26 cellular contexts compared by ENCODE assay signal in the genomic region with DNA sequence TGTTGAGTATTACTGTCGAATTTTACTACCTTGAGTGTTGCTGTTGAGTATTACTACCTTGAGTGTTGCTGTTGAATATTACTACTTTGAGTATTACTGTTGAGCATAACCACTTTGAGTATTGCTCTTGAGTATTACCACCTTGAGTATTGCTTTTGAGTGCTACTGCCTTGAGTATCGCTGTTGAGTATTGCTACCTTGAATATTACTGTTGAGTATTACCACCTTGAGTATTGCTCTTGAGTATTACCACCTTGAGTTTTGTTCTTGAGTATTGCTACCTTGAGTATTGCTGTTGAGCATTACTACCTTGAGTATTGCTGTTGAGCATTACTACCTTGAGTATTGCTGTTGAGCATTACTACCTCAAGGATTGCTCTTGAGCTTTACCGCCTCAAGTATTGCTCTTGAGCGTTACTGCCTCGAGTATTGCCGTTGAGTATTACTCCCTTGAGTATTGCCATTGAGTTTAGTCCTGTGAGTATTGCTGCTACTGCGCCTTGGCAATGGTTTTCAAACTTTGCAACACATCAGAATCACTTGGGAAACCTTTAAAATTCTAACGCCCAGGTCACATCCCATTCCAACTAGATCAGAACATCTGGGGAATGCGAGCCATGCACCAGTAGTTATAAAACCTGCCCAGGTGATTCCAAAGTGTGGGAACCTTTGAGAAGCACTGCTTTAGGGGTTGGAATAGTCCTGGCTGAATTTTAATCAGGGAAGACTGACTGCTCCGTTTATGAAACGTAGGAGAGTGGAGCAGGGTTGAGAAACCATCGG.
DNase-seq lines count a peak whose midpoint lies in the region; ATAC-seq, FAIRE-seq and TF ChIP-seq lines count a peak whose summit lies in the region.
"Had no signal": no experiment of that assay in that cellular context is flagged by ENCODE, and none has a peak within 500 bp of the region (broad histone marks: within the 10 kb centered on the region; RNA-seq: fewer than 3 reads in every experiment).

No MANE protein-coding gene starts in this region.

- no CpG with 5 or more reads among the region's 12 CpGs for WGBS in trophoblast cell (ENCODE audit: extremely low coverage, insufficient coverage, insufficient read length)

- no peaks in the 10 kb centered on the region for H3K9me1 ChIP-seq in endothelial cell of umbilical vein (replicated peaks; ENCODE audit: control insufficient read depth, extremely low read depth, insufficient read depth, low read length)

- H3K9ac ChIP-seq in BLaER1: no peak overlapping the region
- H3K9ac ChIP-seq in endothelial cell of umbilical vein (replicated peaks; ENCODE audit: extremely low read depth, insufficient read depth, low read length): no peak overlapping the region
- no peak overlapping the region for H3K9ac ChIP-seq in trophoblast cell (ENCODE audit: low read length)

- H3K27me3 ChIP-seq in BLaER1 (no peaks in the 10 kb centered on the region), Panc1 (ENCODE audit: control insufficient read depth, insufficient read depth, low read length) (no peaks in the 10 kb centered on the region), endothelial cell of umbilical vein (ENCODE audit: control insufficient read depth in 2 of 2, insufficient read depth in 2 of 2, low read length in 2 of 2) (no peaks in the 10 kb centered on the region), trophoblast cell (ENCODE audit: insufficient read depth, low read length) (no peaks in the 10 kb centered on the region)
- H3K27me3 ChIP-seq: BE2C, MG63, SJCRH30 had no signal

- POLR2A ChIA-PET in Panc1 (lab: Charles Lee): interaction anchor here (0.8 kb wide), 1 partner anchor 44 kb away, joined by 3 read pairs; no protein-coding TSS in a partner anchor
- POLR2A ChIA-PET in endothelial cell of umbilical vein (lab: Charles Lee): no interaction called here

- H4K20me1 ChIP-seq in BLaER1 (peaks cover 99% of the 10 kb centered on the region), endothelial cell of umbilical vein (replicated peaks; ENCODE audit: control insufficient read depth, extremely low read depth, insufficient read depth, low read length) (no peaks in the 10 kb centered on the region)

- CTCF ChIA-PET in Panc1 (lab: Charles Lee): no interaction called here
- CTCF ChIA-PET in endothelial cell of umbilical vein (lab: Charles Lee): no interaction called here

- no peak overlapping the region for H3K18ac ChIP-seq in trophoblast cell (ENCODE audit: low read length)

- H3K4me3 ChIP-seq in BLaER1 (no peak overlapping the region), Panc1 (ENCODE audit: low read depth in 2 of 2, low read length in 2 of 2) (no peak overlapping the region), endothelial cell of umbilical vein (replicated peaks in 1 of 3; ENCODE audit: insufficient read depth in 1 of 3, low read depth in 1 of 3, low read length in 3 of 3) (no peak overlapping the region), trophoblast cell (ENCODE audit: low read depth, low read length) (no peak overlapping the region)
- H3K4me3 ChIP-seq: MG63, SJCRH30 had no signal

- DNase-seq in Panc1 (ENCODE audit: low read depth, low spot score) (no peak), endothelial cell of umbilical vein (ENCODE audit: low read depth, low spot score) (no peak), trophoblast cell (peak; percentile 47 to 75), cerebellar cortex (ENCODE audit: low spot score) (no peak), A172 (ENCODE audit: low spot score) (no peak)
- DNase-seq: BE2C; CD4-positive, CD25-positive, alpha-beta regulatory T cell; KBM-7; MG63; NCI-H1105 treated with DMSO at 0.1 percent for 48 hours; NCI-H146; NCI-H1930; NCI-H2107; NCI-H446; NCI-H524 treated with DMSO at 0.1 percent for 48 hours; NCI-H82; NK-92 treated with Interleukin-12 subunit alpha and Interleukin-12 subunit beta, amount 100 ng/mL, for 24 hours; PC-3; SJCRH30; T-cell had no signal

- no peak for ATAC-seq in Panc1
- no peak for ATAC-seq in GM21786 (IDR thresholded peaks at IDR 0.05; ENCODE audit: unreplicated experiment)
- ATAC-seq: PC-3, Right ventricle myocardium inferior, T-cell had no signal

- in situ Hi-C loops in Panc1 (cut with HindIII; ENCODE audit: low pct_unique_long_range_greater_than_20kb, low sequenced_read_pairs): no loop called here

- TF ChIP-seq POLR2A in endothelial cell of umbilical vein (IDR thresholded peaks at IDR 0.05; ENCODE audit: low read depth, low read length): no peak

- peak overlapping the region; percentile 61 for H3K4ac ChIP-seq in trophoblast cell (ENCODE audit: low read depth, low read length)

- H2BK12ac ChIP-seq in trophoblast cell (ENCODE audit: low read length): no peak overlapping the region

- no peak overlapping the region for H3K27ac ChIP-seq in BLaER1
- peak overlapping the region; percentile 20; the same call in 1 of the 2 replicates for H3K27ac ChIP-seq in Panc1 (ENCODE audit: low read length)
- H3K27ac ChIP-seq in endothelial cell of umbilical vein (ENCODE audit: insufficient read depth, low read depth, low read length): no peak overlapping the region
- H3K27ac ChIP-seq in trophoblast cell (ENCODE audit: low read depth, low read length): no peak overlapping the region
- H3K27ac ChIP-seq: SJCRH30 had no signal

- H3K4me1 ChIP-seq in BLaER1: peaks cover 62% of the 10 kb centered on the region
- peaks cover 45% of the 10 kb centered on the region for H3K4me1 ChIP-seq in Panc1 (ENCODE audit: control insufficient read depth, insufficient read depth, low read length)
- no peaks in the 10 kb centered on the region for H3K4me1 ChIP-seq in endothelial cell of umbilical vein (ENCODE audit: control insufficient read depth, extremely low read depth, insufficient read depth, low read length)
- H3K4me1 ChIP-seq in trophoblast cell (ENCODE audit: control insufficient read depth in 1 of 2, insufficient read depth in 2 of 2, low read length in 2 of 2): peaks cover 5 to 18% of the 10 kb centered on the region in 2 experiments
- H3K4me1 ChIP-seq: BE2C, SJCRH30 had no signal

- no peak overlapping the region for H2BK5ac ChIP-seq in trophoblast cell (ENCODE audit: low read depth, low read length, poor library complexity)

- H3K36me3 ChIP-seq in BLaER1 (peaks cover 41% of the 10 kb centered on the region), Panc1 (ENCODE audit: control insufficient read depth, insufficient read depth, low read length) (no peaks in the 10 kb centered on the region), endothelial cell of umbilical vein (ENCODE audit: control insufficient read depth in 2 of 2, extremely low read depth in 1 of 2, insufficient read depth in 2 of 2, low read length in 2 of 2) (no peaks in the 10 kb centered on the region), trophoblast cell (ENCODE audit: control insufficient read depth in 1 of 2, insufficient read depth in 2 of 2, low read length in 2 of 2) (peaks cover 0 to 5% of the 10 kb centered on the region in 2 experiments)
- H3K36me3 ChIP-seq: BE2C had no signal

- 0 out of 2 replicates have a peak overlapping the region, but pooled peaks have one; percentile 11 for H3K4me2 ChIP-seq in BLaER1
- H3K4me2 ChIP-seq in endothelial cell of umbilical vein (ENCODE audit: insufficient read depth, low read length): no peak overlapping the region
- H3K4me2 ChIP-seq in trophoblast cell (ENCODE audit: low read length): no peak overlapping the region

- no peaks in the 10 kb centered on the region for H3K79me1 ChIP-seq in trophoblast cell (ENCODE audit: low read length)

- no peak overlapping the region for H3K14ac ChIP-seq in trophoblast cell (ENCODE audit: low read length)

- intact Hi-C loops in Panc1 (cut with micrococcal nuclease; ENCODE audit: unreplicated experiment) (no loop called here), endothelial cell of umbilical vein (cut with micrococcal nuclease) (no loop called here)

- no peak overlapping the region for H4K12ac ChIP-seq in trophoblast cell (ENCODE audit: low read depth, low read length)

- H3K9me3 ChIP-seq in BLaER1 (peaks cover 17% of the 10 kb centered on the region; the same call in 1 of the 2 replicates), Panc1 (ENCODE audit: control insufficient read depth, insufficient read depth, low read depth, low read length) (no peaks in the 10 kb centered on the region), endothelial cell of umbilical vein (replicated peaks; ENCODE audit: control insufficient read depth, insufficient read depth, low read length) (no peaks in the 10 kb centered on the region), trophoblast cell (ENCODE audit: insufficient read depth, low read depth, low read length) (no peaks in the 10 kb centered on the region)
- H3K9me3 ChIP-seq: BE2C, MG63, SJCRH30 had no signal

- H4K8ac ChIP-seq in trophoblast cell (ENCODE audit: low read depth, low read length): no peak overlapping the region

- H2AFZ ChIP-seq in endothelial cell of umbilical vein (ENCODE audit: low read depth, low read length): no peak overlapping the region
- H2AFZ ChIP-seq in trophoblast cell (ENCODE audit: insufficient read depth, low read length, poor library complexity): no peak overlapping the region

- no peak overlapping the region for H2AK5ac ChIP-seq in trophoblast cell (ENCODE audit: low read length)

- peak; percentile 12 for FAIRE-seq in endothelial cell of umbilical vein (lab: Jason Lieb, UNC)
- FAIRE-seq: D721Med, H54, HTR-8/SVneo had no signal

- H3K79me2 ChIP-seq in endothelial cell of umbilical vein (ENCODE audit: control insufficient read depth, insufficient read depth, low read length) (peaks cover 8% of the 10 kb centered on the region), trophoblast cell (ENCODE audit: control insufficient read depth, insufficient read depth, low read length, poor library complexity) (peaks cover 18% of the 10 kb centered on the region)

- no peak overlapping the region for H4K91ac ChIP-seq in trophoblast cell (ENCODE audit: low read depth, low read length)

- dilution Hi-C loops in endothelial cell of umbilical vein (cut with MboI; ENCODE audit: extremely low pct_ligation_motif_present, low sequenced_read_pairs): no loop called here

- TF ChIP-seq CTCF in Panc1 (IDR thresholded peaks at IDR 0.05) (no peak), endothelial cell of umbilical vein (IDR thresholded peaks at IDR 0.05; ENCODE audit: extremely low read depth in 1 of 2, insufficient read depth in 1 of 2, low read depth in 1 of 2, low read length in 2 of 2) (no peak)

- no peak overlapping the region for H3K23ac ChIP-seq in trophoblast cell (ENCODE audit: low read length)

- BruUV-seq in Panc1 (replicated peaks; lab: Mats Ljungman, UMichigan) (no TSS peak), endothelial cell of umbilical vein (replicated peaks; lab: Mats Ljungman, UMichigan) (no TSS peak)

- H2BK120ac ChIP-seq in trophoblast cell (ENCODE audit: insufficient read depth, low read length, poor library complexity): no peak overlapping the region

TF ChIP-seq in endothelial cell of umbilical vein, 7 proteins besides CTCF, POLR2A, EP300 and RAD21 (continues in another document):
- TF ChIP-seq POLR2AphosphoS5 (IDR thresholded peaks at IDR 0.05; ENCODE audit: insufficient read depth, low read depth, low read length) (no peak), GATA2 (IDR thresholded peaks at IDR 0.05; ENCODE audit: insufficient read depth, insufficient read length, low read depth, low read length) (no peak)
- TF ChIP-seq, protein P1, sequence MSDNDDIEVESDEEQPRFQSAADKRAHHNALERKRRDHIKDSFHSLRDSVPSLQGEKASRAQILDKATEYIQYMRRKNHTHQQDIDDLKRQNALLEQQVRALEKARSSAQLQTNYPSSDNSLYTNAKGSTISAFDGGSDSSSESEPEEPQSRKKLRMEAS (IDR thresholded peaks at IDR 0.05; ENCODE audit: insufficient read depth, insufficient read length): no peak

Comparison
In these comparisons a context has a peak if more than half of its experiments do, and no peak if none do; other contexts are left out.
1. DNase-seq: peak in trophoblast cell (2 of 2); none in Panc1 (single experiment), endothelial cell of umbilical vein (single experiment), cerebellar cortex (single experiment) and A172 (single experiment).